Comparison of ENCODE assay signal across 1 cellular context in the genomic region with DNA sequence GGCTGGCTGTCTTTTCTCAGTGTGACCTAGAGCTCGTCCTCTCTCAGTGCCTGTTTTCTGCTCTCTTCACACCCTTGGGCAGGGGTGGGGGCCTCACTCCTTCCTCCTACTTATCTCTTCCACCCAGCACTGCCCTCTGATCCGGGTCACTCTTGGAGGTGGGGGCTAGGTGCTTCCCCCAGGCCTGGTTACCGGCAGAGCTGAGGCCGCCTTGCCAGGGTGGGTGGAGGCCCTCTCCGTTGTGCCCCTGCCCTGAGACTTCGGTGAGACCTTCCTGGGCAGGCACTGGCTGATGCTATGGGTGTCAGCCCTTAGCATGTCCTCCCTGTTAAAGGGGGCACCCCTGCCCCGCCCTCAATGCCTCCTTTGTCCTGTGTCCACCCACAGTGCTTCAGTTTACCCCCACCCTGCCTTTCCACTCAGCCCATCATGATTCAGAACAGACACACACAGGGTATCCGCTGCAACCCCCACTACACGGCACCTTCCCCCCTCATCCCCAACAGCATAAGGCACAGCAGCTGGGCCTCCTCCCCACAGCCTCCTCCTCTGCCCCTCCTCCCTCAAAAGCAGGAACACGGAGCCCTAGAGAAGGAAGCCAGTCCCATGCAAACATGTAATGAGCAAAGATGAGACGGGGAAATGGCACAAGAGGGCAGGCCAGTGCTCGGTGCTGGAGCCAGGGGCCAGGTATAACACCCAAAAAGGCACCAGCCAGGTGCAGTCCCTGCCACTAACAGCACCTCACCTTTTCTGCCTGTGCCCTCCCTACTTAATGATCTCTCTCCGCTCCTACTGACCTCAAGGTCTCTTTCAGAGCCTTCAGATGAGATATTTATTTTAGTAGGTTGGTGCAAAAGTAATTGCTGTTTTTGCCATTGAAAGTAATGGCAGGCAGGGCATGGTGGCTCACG.
TF ChIP-seq lines count a peak whose summit lies in the region.

No MANE protein-coding gene starts in this region.

TF ChIP-seq in K562, 482 proteins besides CTCF, POLR2A, EP300 and RAD21 (continued from another document and continues in another):
- TF ChIP-seq CHD4 (IDR thresholded peaks at IDR 0.05; ENCODE audit: insufficient read depth, insufficient replicate concordance, low read depth, low read length, poor library complexity, severe bottlenecking) (no peak), USF2 (CRISPR knock-in tag; IDR thresholded peaks at IDR 0.05) (no peak), ZBTB8A (IDR thresholded peaks at IDR 0.05; ENCODE audit: partially characterized antibody) (no peak), TCFL5 (CRISPR knock-in tag; conservative IDR thresholded peaks at IDR 0.05) (no peak), SRSF9 (IDR thresholded peaks at IDR 0.05; ENCODE audit: borderline replicate concordance, low read depth, low read length) (no peak), IRF2 (CRISPR knock-in tag; IDR thresholded peaks at IDR 0.05) (no peak), ZNF766 (CRISPR knock-in tag; conservative IDR thresholded peaks at IDR 0.05) (peak; percentile 54), CEBPG (CRISPR knock-in tag; IDR thresholded peaks at IDR 0.05) (no peak), CEBPG (tag; conservative IDR thresholded peaks at IDR 0.05 in 1 of 2, IDR thresholded peaks at IDR 0.05 in 1 of 2) (no peak), NUFIP1 (IDR thresholded peaks at IDR 0.05; ENCODE audit: partially characterized antibody) (no peak), ZBED1 (IDR thresholded peaks at IDR 0.05) (no peak), JUN (IDR thresholded peaks at IDR 0.05; ENCODE audit: borderline replicate concordance, low read depth, low read length) (no peak), JUN (CRISPR knock-in tag; IDR thresholded peaks at IDR 0.05; ENCODE audit: borderline replicate concordance) (peak; percentile 55; the same call in 1 of the 2 replicates), ZNF785 (CRISPR knock-in tag; IDR thresholded peaks at IDR 0.05) (no peak), BRCA1 (IDR thresholded peaks at IDR 0.05) (no peak), BRCA1 (CRISPR knock-in tag; IDR thresholded peaks at IDR 0.05) (no peak), CCNT2 (IDR thresholded peaks at IDR 0.05; ENCODE audit: borderline replicate concordance, extremely low read depth, insufficient read length, low read depth, low read length) (peak; percentile 88), SMC3 (conservative IDR thresholded peaks at IDR 0.05; ENCODE audit: insufficient read depth, low read depth, low read length) (no peak), BRD4 (IDR thresholded peaks at IDR 0.05) (no peak), MCM7 (IDR thresholded peaks at IDR 0.05) (no peak), MTA3 (IDR thresholded peaks at IDR 0.05; ENCODE audit: borderline replicate concordance) (peak; percentile 92), DIDO1 (tag; IDR thresholded peaks at IDR 0.05; ENCODE audit: low read depth) (no peak), ZNF717 (CRISPR knock-in tag; IDR thresholded peaks at IDR 0.05) (no peak), NR2C2 (CRISPR knock-in tag; IDR thresholded peaks at IDR 0.05) (peak; percentile 79; the same call in 1 of the 2 replicates), NR2C2 (tag; IDR thresholded peaks at IDR 0.05) (peak; percentile 64; the same call in 1 of the 2 replicates), DLX4 (CRISPR knock-in tag; IDR thresholded peaks at IDR 0.05) (no peak), THRAP3 (IDR thresholded peaks at IDR 0.05; ENCODE audit: borderline replicate concordance) (no peak), PTBP1 (IDR thresholded peaks at IDR 0.05; ENCODE audit: low read depth, low read length) (no peak), TAF9B (IDR thresholded peaks at IDR 0.05; ENCODE audit: partially characterized antibody) (no peak), CXXC5 (CRISPR knock-in tag; IDR thresholded peaks at IDR 0.05) (peak; percentile 61), FIP1L1 (IDR thresholded peaks at IDR 0.05; ENCODE audit: low read depth, low read length, poor library complexity, severe bottlenecking) (no peak), TAF1 (IDR thresholded peaks at IDR 0.05; ENCODE audit: control insufficient read depth, extremely low read depth, insufficient read depth, low read length, severe bottlenecking) (peak; percentile 48), NCOA2 (IDR thresholded peaks at IDR 0.05; ENCODE audit: partially characterized antibody in 2 of 2) (no peak), ZNF740 (CRISPR knock-in tag; IDR thresholded peaks at IDR 0.05) (peak; percentile 92), ZNF740 (tag; IDR thresholded peaks at IDR 0.05) (0 out of 4 replicates have a peak, but pooled peaks of 1 of the 2 experiments have one; percentile 54), KAT8 (IDR thresholded peaks at IDR 0.05; ENCODE audit: low read depth) (no peak), SLC30A9 (CRISPR knock-in tag; IDR thresholded peaks at IDR 0.05) (no peak), LARP7 (IDR thresholded peaks at IDR 0.05) (no peak), ARNT (IDR thresholded peaks at IDR 0.05) (peak; percentile 31 to 54; a peak in 1 of 4 replicates), HDAC3 (IDR thresholded peaks at IDR 0.05; ENCODE audit: borderline replicate concordance, partially characterized antibody) (no peak), TBL1XR1 (IDR thresholded peaks at IDR 0.05; ENCODE audit: low read length in 2 of 2) (peak in 1 of 2 experiments; percentile 53; a peak in 1 of 4 replicates), BCL6 (CRISPR knock-in tag; IDR thresholded peaks at IDR 0.05) (no peak), RFX5 (IDR thresholded peaks at IDR 0.05; ENCODE audit: low read depth, low read length) (no peak), ZNF274 (IDR thresholded peaks at IDR 0.05; ENCODE audit: borderline replicate concordance, low read depth, low read length) (no peak), ZSCAN32 (CRISPR knock-in tag; IDR thresholded peaks at IDR 0.05) (no peak), HES1 (IDR thresholded peaks at IDR 0.05; ENCODE audit: low read depth) (no peak), SRSF7 (optimal IDR thresholded peaks at IDR 0.05; ENCODE audit: low read depth, low read length) (no peak), NONO (IDR thresholded peaks at IDR 0.05; ENCODE audit: low read depth in 2 of 2, low read length in 1 of 2) (0 out of 4 replicates have a peak, but pooled peaks of 1 of the 2 experiments have one; percentile 6), ZNF695 (CRISPR knock-in tag; IDR thresholded peaks at IDR 0.05) (no peak), ZNF551 (CRISPR knock-in tag; IDR thresholded peaks at IDR 0.05) (no peak), YY1 (IDR thresholded peaks at IDR 0.05; ENCODE audit: borderline replicate concordance in 1 of 3, control insufficient read depth in 1 of 3, extremely low read depth in 1 of 3, insufficient read depth in 3 of 3, insufficient read length in 1 of 3, insufficient replicate concordance in 2 of 3, low read depth in 1 of 3, low read length in 2 of 3) (no peak), ELF2 (CRISPR knock-in tag; IDR thresholded peaks at IDR 0.05) (no peak), ESRRA (IDR thresholded peaks at IDR 0.05; ENCODE audit: borderline replicate concordance, low read depth) (peak; percentile 81; the same call in 1 of the 2 replicates), PURB (CRISPR knock-in tag; IDR thresholded peaks at IDR 0.05; ENCODE audit: low read depth) (no peak), TAL1 (IDR thresholded peaks at IDR 0.05) (peak; percentile 91), RBFOX2 (IDR thresholded peaks at IDR 0.05; ENCODE audit: low read depth, low read length) (peak; percentile 85), ZNF165 (CRISPR knock-in tag; IDR thresholded peaks at IDR 0.05; ENCODE audit: borderline replicate concordance) (no peak), ZNF277 (CRISPR knock-in tag; IDR thresholded peaks at IDR 0.05; ENCODE audit: borderline replicate concordance) (no peak), ZNF445 (CRISPR knock-in tag; IDR thresholded peaks at IDR 0.05; ENCODE audit: low read depth) (no peak), BRF1 (IDR thresholded peaks at IDR 0.05; ENCODE audit: borderline replicate concordance, extremely low read depth, insufficient read length) (no peak), ZFP91 (CRISPR knock-in tag; IDR thresholded peaks at IDR 0.05) (peak; percentile 71), LEF1 (IDR thresholded peaks at IDR 0.05) (peak; percentile 90), ZC3H8 (IDR thresholded peaks at IDR 0.05) (no peak; the same call in 1 of the 2 replicates)
- TF ChIP-seq, protein P1, sequence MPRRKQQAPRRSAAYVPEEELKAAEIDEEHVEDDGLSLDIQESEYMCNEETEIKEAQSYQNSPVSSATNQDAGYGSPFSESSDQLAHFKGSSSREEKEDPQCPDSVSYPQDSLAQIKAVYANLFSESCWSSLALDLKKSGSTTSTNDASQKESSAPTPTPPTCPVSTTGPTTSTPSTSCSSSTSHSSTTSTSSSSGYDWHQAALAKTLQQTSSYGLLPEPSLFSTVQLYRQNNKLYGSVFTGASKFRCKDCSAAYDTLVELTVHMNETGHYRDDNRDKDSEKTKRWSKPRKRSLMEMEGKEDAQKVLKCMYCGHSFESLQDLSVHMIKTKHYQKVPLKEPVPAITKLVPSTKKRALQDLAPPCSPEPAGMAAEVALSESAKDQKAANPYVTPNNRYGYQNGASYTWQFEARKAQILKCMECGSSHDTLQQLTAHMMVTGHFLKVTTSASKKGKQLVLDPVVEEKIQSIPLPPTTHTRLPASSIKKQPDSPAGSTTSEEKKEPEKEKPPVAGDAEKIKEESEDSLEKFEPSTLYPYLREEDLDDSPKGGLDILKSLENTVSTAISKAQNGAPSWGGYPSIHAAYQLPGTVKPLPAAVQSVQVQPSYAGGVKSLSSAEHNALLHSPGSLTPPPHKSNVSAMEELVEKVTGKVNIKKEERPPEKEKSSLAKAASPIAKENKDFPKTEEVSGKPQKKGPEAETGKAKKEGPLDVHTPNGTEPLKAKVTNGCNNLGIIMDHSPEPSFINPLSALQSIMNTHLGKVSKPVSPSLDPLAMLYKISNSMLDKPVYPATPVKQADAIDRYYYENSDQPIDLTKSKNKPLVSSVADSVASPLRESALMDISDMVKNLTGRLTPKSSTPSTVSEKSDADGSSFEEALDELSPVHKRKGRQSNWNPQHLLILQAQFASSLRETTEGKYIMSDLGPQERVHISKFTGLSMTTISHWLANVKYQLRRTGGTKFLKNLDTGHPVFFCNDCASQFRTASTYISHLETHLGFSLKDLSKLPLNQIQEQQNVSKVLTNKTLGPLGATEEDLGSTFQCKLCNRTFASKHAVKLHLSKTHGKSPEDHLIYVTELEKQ (CRISPR knock-in tag; IDR thresholded peaks at IDR 0.05), result no peak
- TF ChIP-seq, protein P2, sequence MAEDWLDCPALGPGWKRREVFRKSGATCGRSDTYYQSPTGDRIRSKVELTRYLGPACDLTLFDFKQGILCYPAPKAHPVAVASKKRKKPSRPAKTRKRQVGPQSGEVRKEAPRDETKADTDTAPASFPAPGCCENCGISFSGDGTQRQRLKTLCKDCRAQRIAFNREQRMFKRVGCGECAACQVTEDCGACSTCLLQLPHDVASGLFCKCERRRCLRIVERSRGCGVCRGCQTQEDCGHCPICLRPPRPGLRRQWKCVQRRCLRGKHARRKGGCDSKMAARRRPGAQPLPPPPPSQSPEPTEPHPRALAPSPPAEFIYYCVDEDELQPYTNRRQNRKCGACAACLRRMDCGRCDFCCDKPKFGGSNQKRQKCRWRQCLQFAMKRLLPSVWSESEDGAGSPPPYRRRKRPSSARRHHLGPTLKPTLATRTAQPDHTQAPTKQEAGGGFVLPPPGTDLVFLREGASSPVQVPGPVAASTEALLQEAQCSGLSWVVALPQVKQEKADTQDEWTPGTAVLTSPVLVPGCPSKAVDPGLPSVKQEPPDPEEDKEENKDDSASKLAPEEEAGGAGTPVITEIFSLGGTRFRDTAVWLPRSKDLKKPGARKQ (CRISPR knock-in tag; IDR thresholded peaks at IDR 0.05), result no peak
